In genomic region chr22:42874010-42874409, GRCh38 we compare ENCODE assay signal across 28 cellular contexts.
"Had no signal": no experiment of that assay in that cellular context is flagged by ENCODE, and none has a peak within 500 bp of the region (broad histone marks: within the 10 kb centered on the region; RNA-seq: fewer than 3 reads in every experiment).

No MANE protein-coding gene starts in this region.

- DNase-seq: colonic mucosa; cortex of kidney; dermis blood vessel endothelial cell; dorsolateral prefrontal cortex; effector CD4-positive, alpha-beta T cell; effector CD8-positive, alpha-beta T cell; effector memory CD4-positive, alpha-beta T cell; effector memory CD8-positive, alpha-beta T cell; endodermal cell; erythroblast; esophagus squamous epithelium; foreskin fibroblast; foreskin keratinocyte; foreskin melanocyte; gastrocnemius medialis; glutamatergic neuron; heart right ventricle had no signal

- H3K4me3 ChIP-seq: colonic mucosa, coronary artery, dorsolateral prefrontal cortex, esophagus muscularis mucosa, esophagus squamous epithelium, gastrocnemius medialis, gastroesophageal sphincter, heart left ventricle, heart right ventricle had no signal

- H3K4me1 ChIP-seq: colonic mucosa, foreskin keratinocyte had no signal

- H3K9me3 Mint-ChIP-seq: dendritic cell treated with granulocyte-macrophage colony-stimulating factor and Interleukin-4, amounts not matched to agents 40 ng/mL and 50 ng/mL, for 4 days; effector memory CD8-positive, alpha-beta T cell; endodermal cell had no signal

- H3K27me3 Mint-ChIP-seq: dendritic cell treated with granulocyte-macrophage colony-stimulating factor and Interleukin-4, amounts not matched to agents 40 ng/mL and 50 ng/mL, for 4 days; effector memory CD8-positive, alpha-beta T cell had no signal

- H3K27me3 ChIP-seq: colonic mucosa, dorsolateral prefrontal cortex, esophagus muscularis mucosa, esophagus squamous epithelium, foreskin keratinocyte, gastrocnemius medialis, gastroesophageal sphincter, heart left ventricle, heart right ventricle had no signal

- H3K27ac Mint-ChIP-seq: dendritic cell treated with granulocyte-macrophage colony-stimulating factor and Interleukin-4, amounts not matched to agents 40 ng/mL and 50 ng/mL, for 4 days; endodermal cell had no signal

- H3K9me3 ChIP-seq: colonic mucosa, esophagus muscularis mucosa, esophagus squamous epithelium, gastrocnemius medialis, gastroesophageal sphincter, heart left ventricle, heart right ventricle had no signal

- H3K4me3 Mint-ChIP-seq: dendritic cell treated with granulocyte-macrophage colony-stimulating factor and Interleukin-4, amounts not matched to agents 40 ng/mL and 50 ng/mL, for 4 days; effector memory CD8-positive, alpha-beta T cell; endodermal cell had no signal

- H3K4me1 Mint-ChIP-seq: endodermal cell had no signal

- ATAC-seq: effector memory CD8-positive, alpha-beta T cell; esophagus mucosa; foreskin keratinocyte; gastrocnemius medialis; gastroesophageal sphincter; heart left ventricle; heart right ventricle had no signal

- H3K27ac ChIP-seq: colonic mucosa, coronary artery, dorsolateral prefrontal cortex, epithelial cell of prostate, esophagus muscularis mucosa, esophagus squamous epithelium, foreskin keratinocyte, heart left ventricle, heart right ventricle had no signal

- FAIRE-seq: colon, endometrium, endothelial cell of umbilical vein, frontal cortex had no signal
